In the genomic region with DNA sequence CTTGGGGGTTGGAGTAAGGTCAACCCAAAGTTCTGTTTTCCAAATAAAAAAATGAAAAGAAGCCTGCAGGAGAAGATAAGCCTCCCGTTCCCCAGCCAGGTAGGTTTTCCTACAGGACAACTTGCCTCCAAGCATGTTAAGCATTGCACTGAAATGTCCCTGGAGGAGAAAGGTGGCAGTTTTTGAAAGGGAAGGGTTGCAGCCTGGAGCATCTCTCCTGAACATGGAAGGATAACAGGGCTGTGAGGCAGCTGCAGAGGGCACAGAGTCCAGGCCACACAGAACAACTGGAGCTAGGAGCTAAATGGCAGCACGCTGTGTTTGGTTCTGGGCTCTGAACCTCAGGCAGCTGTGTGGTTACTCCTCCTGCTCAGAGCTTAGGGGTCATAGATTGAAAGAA, we compare ENCODE assay signal across 17 cellular contexts.
A peak's percentile ranks its signal among the peaks of the same experiment; 100 is the strongest.
DNase-seq lines count a peak whose midpoint lies in the region; ATAC-seq lines count a peak whose summit lies in the region.
"Had no signal": no experiment of that assay in that cellular context is flagged by ENCODE, and none has a peak within 500 bp of the region (broad histone marks: within the 10 kb centered on the region; RNA-seq: fewer than 3 reads in every experiment).

No MANE protein-coding gene starts in this region.

- no peak for ATAC-seq in naive thymus-derived CD8-positive, alpha-beta T cell
- ATAC-seq: A549; CD8-positive, alpha-beta T cell had no signal

- peaks cover 8 to 25% (median 17%) of the 10 kb centered on the region in 9 donors for H3K9me3 Mint-ChIP-seq in naive thymus-derived CD8-positive, alpha-beta T cell

- WGBS in neuronal stem cell (ENCODE audit: extremely low coverage in 2 of 2, insufficient read length in 2 of 2, insufficient replicate concordance in 1 of 2), 2 donors = no CpG with 5 or more reads among the region's 2 CpGs

- peak overlapping the region; percentile 1 for H3K18ac ChIP-seq in neuronal stem cell (ENCODE audit: low read length)

- H3K79me1 ChIP-seq in neuronal stem cell (ENCODE audit: low read depth, low read length) = no peaks in the 10 kb centered on the region

- H4K20me1 ChIP-seq in Karpas-422 (ENCODE audit: insufficient read depth, low read depth, low read length) = no peaks in the 10 kb centered on the region
- H4K20me1 ChIP-seq: BLaER1 treated with 17β-estradiol and CSF1 and Interleukin-3, amounts not matched to agents 10 nM and 100 nM had no signal

- H3K4ac ChIP-seq in neuronal stem cell (ENCODE audit: low read length) = no peak overlapping the region

- no peak overlapping the region for H3K27ac Mint-ChIP-seq in naive thymus-derived CD8-positive, alpha-beta T cell
- H3K27ac Mint-ChIP-seq: B cell; CD4-positive, alpha-beta T cell; CD8-positive, alpha-beta T cell had no signal

- H3K4me3 Mint-ChIP-seq in naive thymus-derived CD8-positive, alpha-beta T cell = no peak overlapping the region
- H3K4me3 Mint-ChIP-seq: B cell; CD4-positive, alpha-beta T cell; CD8-positive, alpha-beta T cell had no signal

- no peak overlapping the region for H4K8ac ChIP-seq in neuronal stem cell (ENCODE audit: low read depth, low read length)

- H3K79me2 ChIP-seq in Karpas-422 (ENCODE audit: low read length) = no peaks in the 10 kb centered on the region

- no peak overlapping the region for H2BK12ac ChIP-seq in neuronal stem cell (ENCODE audit: low read length)

- no peak overlapping the region for H2BK15ac ChIP-seq in neuronal stem cell (ENCODE audit: low read length)

- H3K9ac ChIP-seq in Karpas-422 (ENCODE audit: low read length) (no peak overlapping the region), neuronal stem cell (ENCODE audit: low read depth, low read length, poor library complexity) (no peak overlapping the region)
- H3K9ac ChIP-seq: BLaER1 treated with 17β-estradiol and CSF1 and Interleukin-3, amounts not matched to agents 10 nM and 100 nM had no signal

- no peak overlapping the region for H2BK5ac ChIP-seq in neuronal stem cell (ENCODE audit: low read length)

- no peak overlapping the region for H4K91ac ChIP-seq in neuronal stem cell (ENCODE audit: low read depth, low read length, poor library complexity)

- H3K27ac ChIP-seq in Karpas-422 (ENCODE audit: low read length) (no peak overlapping the region), neuronal stem cell (replicated peaks; ENCODE audit: low read length) (no peak overlapping the region)
- H3K27ac ChIP-seq: 22Rv1; A549; BLaER1 treated with 17β-estradiol and CSF1 and Interleukin-3, amounts not matched to agents 10 nM and 100 nM; C4-2B had no signal

- H3K4me2 ChIP-seq in Karpas-422 (ENCODE audit: low read depth, low read length, poor library complexity, severe bottlenecking) = no peak overlapping the region
- no peak overlapping the region for H3K4me2 ChIP-seq in neuronal stem cell (ENCODE audit: insufficient read depth, low read length, poor library complexity, severe bottlenecking)
- H3K4me2 ChIP-seq: A549 had no signal

- H3K14ac ChIP-seq in neuronal stem cell (ENCODE audit: low read length) = no peak overlapping the region

- no peak overlapping the region for H2AK5ac ChIP-seq in neuronal stem cell (ENCODE audit: low read depth, low read length)

- no peaks in the 10 kb centered on the region for H3K9me2 ChIP-seq in Karpas-422 (replicated peaks; ENCODE audit: insufficient read depth, low read length)

- no peaks in the 10 kb centered on the region for H3K4me1 ChIP-seq in Karpas-422 (ENCODE audit: low read length)
- peaks cover 0 to 2% of the 10 kb centered on the region in 2 donors for H3K4me1 ChIP-seq in neuronal stem cell (ENCODE audit: control insufficient read depth in 2 of 2, insufficient read depth in 1 of 2, low read depth in 1 of 2, low read length in 2 of 2)
- H3K4me1 ChIP-seq: A549, Caco-2 had no signal

- no peak overlapping the region for H3K23ac ChIP-seq in neuronal stem cell (ENCODE audit: low read depth, low read length, poor library complexity)

- 0 out of 2 replicates have a peak, but pooled peaks cover 5% of the 10 kb centered on the region for H3K27me3 ChIP-seq in Karpas-422 (ENCODE audit: low read length)
- H3K27me3 ChIP-seq in neuronal stem cell (ENCODE audit: control insufficient read depth in 3 of 3, insufficient read depth in 3 of 3, low read depth in 1 of 3, low read length in 3 of 3) = no peaks in the 10 kb centered on the region
- H3K27me3 ChIP-seq: BLaER1 treated with 17β-estradiol and CSF1 and Interleukin-3, amounts not matched to agents 10 nM and 100 nM had no signal

- POLR2A ChIA-PET in naive thymus-derived CD8-positive, alpha-beta T cell (lab: Charles Lee) = no interaction called here

- no peak overlapping the region for H2AFZ ChIP-seq in Karpas-422 (ENCODE audit: low read length)
- H2AFZ ChIP-seq in neuronal stem cell (ENCODE audit: low read length) = no peak overlapping the region

- no peaks in the 10 kb centered on the region for H3K36me3 ChIP-seq in Karpas-422 (ENCODE audit: insufficient read depth, low read length)
- H3K36me3 ChIP-seq in neuronal stem cell (replicated peaks in 1 of 2; ENCODE audit: control insufficient read depth in 2 of 2, insufficient read depth in 2 of 2, low read length in 2 of 2) = no peaks in the 10 kb centered on the region
- H3K36me3 ChIP-seq: BLaER1 treated with 17β-estradiol and CSF1 and Interleukin-3, amounts not matched to agents 10 nM and 100 nM had no signal

- H3K4me1 Mint-ChIP-seq in naive thymus-derived CD8-positive, alpha-beta T cell = no peaks in the 10 kb centered on the region
- H3K4me1 Mint-ChIP-seq: B cell had no signal

- H3K4me3 ChIP-seq in Karpas-422 (ENCODE audit: low read length) (no peak overlapping the region), neuronal stem cell (ENCODE audit: low read length in 2 of 2) (no peak overlapping the region)
- H3K4me3 ChIP-seq: A549; BLaER1 treated with 17β-estradiol and CSF1 and Interleukin-3, amounts not matched to agents 10 nM and 100 nM had no signal

- peak; percentile 27 for DNase-seq in Karpas-422
- no peak for DNase-seq in neuronal stem cell (ENCODE audit: low spot score)
- DNase-seq in ureter (ENCODE audit: low spot score) = peak; percentile 20
- no peak for DNase-seq in GM19238 (ENCODE audit: insufficient read length, low spot score)
- no peak for DNase-seq in naive thymus-derived CD8-positive, alpha-beta T cell
- DNase-seq: AML-193; Caco-2; Calu3; CD4-positive, alpha-beta T cell; CD8-positive, alpha-beta T cell; DMS79 treated with DMSO at 0.1 percent for 48 hours; GF-D8 had no signal

- H2BK120ac ChIP-seq in neuronal stem cell (ENCODE audit: low read depth, low read length) = no peak overlapping the region

- peaks cover 0 to 17% (median 7%) of the 10 kb centered on the region in 5 donors for H3K27me3 Mint-ChIP-seq in naive thymus-derived CD8-positive, alpha-beta T cell
- H3K27me3 Mint-ChIP-seq: B cell; CD4-positive, alpha-beta T cell had no signal

- no peaks in the 10 kb centered on the region; the same call in 1 of the 2 replicates for H3K9me3 ChIP-seq in Karpas-422 (ENCODE audit: low read length)
- H3K9me3 ChIP-seq in neuronal stem cell (replicated peaks in 1 of 2; ENCODE audit: control insufficient read depth in 2 of 2, insufficient read depth in 1 of 2, low read depth in 1 of 2, low read length in 2 of 2) = peaks cover 0 to 7% of the 10 kb centered on the region in 2 donors

- H3K36me3 Mint-ChIP-seq in naive thymus-derived CD8-positive, alpha-beta T cell = peaks cover 0 to 12% (median 0%) of the 10 kb centered on the region in 3 donors
- H3K36me3 Mint-ChIP-seq: CD8-positive, alpha-beta T cell had no signal

Comparison
In these comparisons a context has a peak if more than half of its experiments do, and no peak if none do; other contexts are left out.
1. DNase-seq: peak in Karpas-422 (single experiment) and ureter (single experiment); none in neuronal stem cell (single experiment), GM19238 (single experiment) and naive thymus-derived CD8-positive, alpha-beta T cell (0 of 10).